ENCODE assay signal across 2 cellular contexts in the genomic region with DNA sequence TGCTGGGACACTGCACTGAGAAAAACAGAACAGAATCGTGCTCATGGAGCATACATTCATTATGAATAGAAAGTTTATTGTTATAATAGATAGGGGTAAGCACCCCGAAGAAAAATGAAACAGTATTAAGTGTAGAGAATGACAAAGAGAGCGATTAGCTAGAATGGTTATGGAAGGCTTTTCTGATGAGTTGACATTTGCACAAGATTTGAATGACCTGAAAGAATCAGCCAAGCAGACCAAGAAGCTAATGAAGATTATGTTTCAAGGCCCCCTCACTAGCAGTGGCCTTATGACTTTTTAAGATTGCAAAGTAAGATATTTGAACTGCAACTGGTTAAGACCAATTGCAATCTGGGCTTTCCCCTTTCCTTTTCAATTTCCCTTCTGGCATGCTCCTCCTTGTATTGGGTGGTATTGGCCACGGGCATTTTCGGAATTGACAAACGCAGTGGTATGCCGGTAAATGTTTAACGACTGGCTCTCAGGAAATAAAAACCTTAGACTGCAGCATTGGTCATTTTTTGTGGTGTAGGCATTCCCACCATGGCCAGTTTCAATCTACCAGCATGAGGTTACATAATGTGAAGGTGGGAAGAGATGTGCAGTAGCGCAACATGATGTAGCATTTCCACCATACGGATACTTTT.
TF ChIP-seq lines count a peak whose summit lies in the region.

No MANE protein-coding gene starts in this region.

TF ChIP-seq in GM23338, 12 proteins besides CTCF, POLR2A, EP300 and RAD21 (continues in another document):
- TF ChIP-seq ZNF331 (CRISPR knock-in tag; IDR thresholded peaks at IDR 0.05; ENCODE audit: low read depth), result no peak
- TF ChIP-seq NANOG (IDR thresholded peaks at IDR 0.05; ENCODE audit: borderline replicate concordance), result no peak
- no peak for TF ChIP-seq ZNF462 (CRISPR knock-in tag; IDR thresholded peaks at IDR 0.05)
- no peak for TF ChIP-seq STAT1 (IDR thresholded peaks at IDR 0.05; ENCODE audit: unreplicated experiment)
- no peak for TF ChIP-seq EZH2phosphoT487 (IDR thresholded peaks at IDR 0.05; ENCODE audit: unreplicated experiment)
- no peak for TF ChIP-seq CREB1 (CRISPR knock-in tag; IDR thresholded peaks at IDR 0.05; ENCODE audit: low read depth)
- TF ChIP-seq POLR2AphosphoS5 (IDR thresholded peaks at IDR 0.05; ENCODE audit: low read depth), result no peak
- no peak for TF ChIP-seq ZNF114 (CRISPR knock-in tag; IDR thresholded peaks at IDR 0.05)
- TF ChIP-seq, protein P1, sequence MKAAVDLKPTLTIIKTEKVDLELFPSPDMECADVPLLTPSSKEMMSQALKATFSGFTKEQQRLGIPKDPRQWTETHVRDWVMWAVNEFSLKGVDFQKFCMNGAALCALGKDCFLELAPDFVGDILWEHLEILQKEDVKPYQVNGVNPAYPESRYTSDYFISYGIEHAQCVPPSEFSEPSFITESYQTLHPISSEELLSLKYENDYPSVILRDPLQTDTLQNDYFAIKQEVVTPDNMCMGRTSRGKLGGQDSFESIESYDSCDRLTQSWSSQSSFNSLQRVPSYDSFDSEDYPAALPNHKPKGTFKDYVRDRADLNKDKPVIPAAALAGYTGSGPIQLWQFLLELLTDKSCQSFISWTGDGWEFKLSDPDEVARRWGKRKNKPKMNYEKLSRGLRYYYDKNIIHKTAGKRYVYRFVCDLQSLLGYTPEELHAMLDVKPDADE (IDR thresholded peaks at IDR 0.05), result no peak
- no peak for TF ChIP-seq EZH2 (IDR thresholded peaks at IDR 0.05; ENCODE audit: low read depth, unreplicated experiment)
- TF ChIP-seq JUNB (IDR thresholded peaks at IDR 0.05; ENCODE audit: unreplicated experiment), result no peak

TF ChIP-seq in H1, 55 proteins besides CTCF, POLR2A, EP300 and RAD21:
- no peak for TF ChIP-seq RNF2 (IDR thresholded peaks at IDR 0.05; ENCODE audit: borderline replicate concordance, low read depth, low read length, missing control alignments, poor library complexity, severe bottlenecking)
- no peak for TF ChIP-seq TEAD4 (IDR thresholded peaks at IDR 0.05; ENCODE audit: low read depth, low read length)
- no peak for TF ChIP-seq RXRA (IDR thresholded peaks at IDR 0.05; ENCODE audit: insufficient read depth, low read depth, low read length)
- TF ChIP-seq YY1 (IDR thresholded peaks at IDR 0.05; ENCODE audit: low read depth, low read length), result no peak
- TF ChIP-seq ATF3 (IDR thresholded peaks at IDR 0.05; ENCODE audit: insufficient read depth, low read depth, low read length), result no peak
- TF ChIP-seq HDAC2 (IDR thresholded peaks at IDR 0.05; ENCODE audit: borderline replicate concordance in 1 of 2, low read depth in 2 of 2, low read length in 2 of 2), result no peak
- no peak for TF ChIP-seq JUN (IDR thresholded peaks at IDR 0.05; ENCODE audit: low read depth, low read length)
- no peak for TF ChIP-seq ASH2L (IDR thresholded peaks at IDR 0.05; ENCODE audit: low read length)
- TF ChIP-seq ZNF274 (IDR thresholded peaks at IDR 0.05; ENCODE audit: borderline replicate concordance, extremely low read depth, low read length), result no peak
- TF ChIP-seq TBP (IDR thresholded peaks at IDR 0.05; ENCODE audit: low read depth, low read length), result no peak
- no peak for TF ChIP-seq SIN3A (conservative IDR thresholded peaks at IDR 0.05 in 1 of 2, IDR thresholded peaks at IDR 0.05 in 1 of 2; ENCODE audit: low read depth in 1 of 2, low read length in 2 of 2)
- no peak for TF ChIP-seq TAF7 (optimal IDR thresholded peaks at IDR 0.05; ENCODE audit: borderline replicate concordance, low read depth, low read length)
